11 cellular contexts compared by ENCODE assay signal in genomic region chr11:75705541-75705940, GRCh38.
"Had no signal": no experiment of that assay in that cellular context is flagged by ENCODE, and none has a peak within 500 bp of the region (broad histone marks: within the 10 kb centered on the region; RNA-seq: fewer than 3 reads in every experiment).

No MANE protein-coding gene starts in this region.

- H3K4me1 ChIP-seq: breast epithelium, pancreas, psoas muscle, uterus had no signal

- H3K27me3 ChIP-seq: adrenal gland, breast epithelium, esophagus muscularis mucosa, hepatocyte, neutrophil, pancreas, stomach, uterus had no signal

- H3K27ac ChIP-seq: adrenal gland, breast epithelium, coronary artery, esophagus muscularis mucosa, hepatocyte, left ventricle myocardium inferior, neutrophil, pancreas, psoas muscle, uterus had no signal

- H3K4me2 ChIP-seq: hepatocyte had no signal

- H3K36me3 ChIP-seq: adrenal gland, breast epithelium, esophagus muscularis mucosa, left ventricle myocardium inferior, neutrophil, pancreas, stomach, uterus had no signal

- H3K4me3 ChIP-seq: adrenal gland, hepatocyte, left ventricle myocardium inferior, pancreas, psoas muscle had no signal

- H2AFZ ChIP-seq: hepatocyte had no signal

- H3K9me3 ChIP-seq: adrenal gland, breast epithelium, esophagus muscularis mucosa, neutrophil, pancreas, psoas muscle, stomach had no signal

- H3K79me2 ChIP-seq: hepatocyte had no signal
